Comparison of ENCODE assay signal across 11 cellular contexts in the genomic region with DNA sequence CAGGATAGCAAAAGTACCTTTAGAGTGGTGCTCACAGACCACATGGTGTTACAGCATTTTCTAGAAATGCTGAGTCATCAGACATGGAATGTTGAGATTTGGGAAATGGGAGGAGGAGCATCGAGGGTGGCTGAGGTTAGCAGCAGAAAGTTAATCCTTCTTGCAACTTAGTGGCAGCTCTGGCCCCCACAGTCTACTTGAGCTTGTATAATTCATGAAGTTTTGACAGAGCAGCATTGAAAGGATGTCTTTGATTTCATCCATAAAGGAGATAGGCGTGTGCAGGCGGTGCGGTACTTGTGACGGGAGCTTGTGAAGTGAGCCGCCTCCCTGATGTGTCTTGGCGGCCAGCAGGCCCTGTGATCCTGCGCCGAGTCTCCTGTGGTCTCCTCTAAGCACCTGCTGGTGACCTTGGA.
A peak's percentile ranks its signal among the peaks of the same experiment; 100 is the strongest.
DNase-seq lines count a peak whose midpoint lies in the region; ATAC-seq, FAIRE-seq and TF ChIP-seq lines count a peak whose summit lies in the region.
"Had no signal": no experiment of that assay in that cellular context is flagged by ENCODE, and none has a peak within 500 bp of the region (broad histone marks: within the 10 kb centered on the region; RNA-seq: fewer than 3 reads in every experiment).

No MANE protein-coding gene starts in this region.

- H3K36me3 ChIP-seq in K562 (ENCODE audit: control insufficient read depth, insufficient read depth, low read length) = no peaks in the 10 kb centered on the region

- TF ChIP-seq CTCF in K562 (IDR thresholded peaks at IDR 0.05 in 2 of 3, conservative IDR thresholded peaks at IDR 0.05 in 1 of 3; ENCODE audit: insufficient read depth in 2 of 3, low read depth in 1 of 3, low read length in 3 of 3) (no peak), type B pancreatic cell (conservative IDR thresholded peaks at IDR 0.05) (no peak)

- no peak overlapping the region for H2AFZ ChIP-seq in K562 (ENCODE audit: low read depth, low read length)

- TF ChIP-seq POLR2A in K562 (conservative IDR thresholded peaks at IDR 0.05) = no peak
- TF ChIP-seq POLR2A in GM12892 (IDR thresholded peaks at IDR 0.05; ENCODE audit: low read depth, low read length) = no peak

- H3K4me3 Mint-ChIP-seq in type B pancreatic cell = peak overlapping the region; percentile 40
- H3K4me3 Mint-ChIP-seq in activated CD8-positive, alpha-beta T cell treated with anti-CD3 and anti-CD28 coated beads, Interleukin-2, amount 10 ng/mL, durations not matched to agents 7 days and 5 days = no peak overlapping the region

- H3K4me2 ChIP-seq in K562 (ENCODE audit: insufficient read depth, low read length) = no peak overlapping the region

- CTCF ChIA-PET in K562 (lab: Yijun Ruan, JAX; ENCODE audit: low intra/inter-chr PET ratio) (no interaction called here), HEK293T (lab: Yijun Ruan, JAX) (no interaction called here)
- CTCF ChIA-PET in activated CD8-positive, alpha-beta T cell treated with anti-CD3 and anti-CD28 coated beads, Interleukin-2, amount 10 ng/mL, durations not matched to agents 7 days and 5 days (lab: Charles Lee) = no interaction called here

- in situ Hi-C loops in K562 (cut with MboI) = no loop called here

- peak overlapping the region; percentile 76 for H3K27ac Mint-ChIP-seq in type B pancreatic cell
- H3K27ac Mint-ChIP-seq in activated CD8-positive, alpha-beta T cell treated with anti-CD3 and anti-CD28 coated beads, Interleukin-2, amount 10 ng/mL, durations not matched to agents 7 days and 5 days = no peak overlapping the region

- H3K9me3 Mint-ChIP-seq in type B pancreatic cell = peaks cover 8% of the 10 kb centered on the region
- peaks cover 5% of the 10 kb centered on the region for H3K9me3 Mint-ChIP-seq in activated CD8-positive, alpha-beta T cell treated with anti-CD3 and anti-CD28 coated beads, Interleukin-2, amount 10 ng/mL, durations not matched to agents 7 days and 5 days (ENCODE audit: insufficient read depth)

- H4K20me1 ChIP-seq in K562 (replicated peaks; ENCODE audit: control insufficient read depth, insufficient read depth, low read length) = no peaks in the 10 kb centered on the region

- peaks cover 4% of the 10 kb centered on the region for H3K9me1 ChIP-seq in K562 (ENCODE audit: control insufficient read depth, insufficient read depth, low read length)

- FAIRE-seq in K562 (lab: Jason Lieb, UNC) (no peak), GM12892 (lab: Jason Lieb, UNC) (no peak)

- peaks cover 7% of the 10 kb centered on the region for H3K36me3 Mint-ChIP-seq in type B pancreatic cell
- peaks cover 20% of the 10 kb centered on the region for H3K36me3 Mint-ChIP-seq in activated CD8-positive, alpha-beta T cell treated with anti-CD3 and anti-CD28 coated beads, Interleukin-2, amount 10 ng/mL, durations not matched to agents 7 days and 5 days (ENCODE audit: low read depth)

- no peaks in the 10 kb centered on the region for H3K9me3 ChIP-seq in K562 (replicated peaks; ENCODE audit: control insufficient read depth, insufficient read depth, low read depth, low read length)

- H3K4me1 Mint-ChIP-seq in type B pancreatic cell (ENCODE audit: unreplicated experiment) = peaks cover 37% of the 10 kb centered on the region
- peaks cover 7% of the 10 kb centered on the region for H3K4me1 Mint-ChIP-seq in activated CD8-positive, alpha-beta T cell treated with anti-CD3 and anti-CD28 coated beads, Interleukin-2, amount 10 ng/mL, durations not matched to agents 7 days and 5 days (ENCODE audit: low read depth)

- no TSS peak for BruUV-seq in K562 (replicated peaks; lab: Mats Ljungman, UMichigan)

- H3K27me3 ChIP-seq in K562 (ENCODE audit: control insufficient read depth in 2 of 2, insufficient read depth in 2 of 2, low read length in 2 of 2) = no peaks in the 10 kb centered on the region

- no peak for ATAC-seq in K562
- ATAC-seq in activated CD8-positive, alpha-beta T cell treated with anti-CD3 and anti-CD28 coated beads, Interleukin-2, amount 10 ng/mL, durations not matched to agents 7 days and 5 days = no peak
- ATAC-seq: Panc1 had no signal

- H3K27ac ChIP-seq in K562 (ENCODE audit: extremely low read depth, low read depth, low read length) = no peak overlapping the region

- H3K4me3 ChIP-seq in K562 = no peak overlapping the region

- TF ChIP-seq RAD21 in K562 (CRISPR knock-in tag; conservative IDR thresholded peaks at IDR 0.05 in 1 of 2, IDR thresholded peaks at IDR 0.05 in 1 of 2) = no peak

- intact Hi-C loops in K562 (cut with micrococcal nuclease) = no loop called here

- peak; percentile 33 for DNase-seq in HCEC 1CT
- DNase-seq in K562 (ENCODE audit: extremely low read depth in 1 of 4, low spot score in 3 of 4) = peak in 1 of 4 experiments; percentile 16
- DNase-seq in kidney tubule cell (ENCODE audit: low spot score) = peak; percentile 39
- DNase-seq in type B pancreatic cell (ENCODE audit: extremely low spot score, unreplicated experiment) = no peak
- no peak for DNase-seq in HEK293T (ENCODE audit: extremely low spot score)
- no peak for DNase-seq in activated CD8-positive, alpha-beta T cell treated with anti-CD3 and anti-CD28 coated beads, Interleukin-2, amount 10 ng/mL, durations not matched to agents 7 days and 5 days
- no peak for DNase-seq in GM12892 (ENCODE audit: insufficient read length)
- DNase-seq: activated CD4-positive, alpha-beta T cell treated with anti-CD3 and anti-CD28 coated beads, Interleukin-2, amount 50 U/mL, for 1 hour; activated effector memory CD4-positive, alpha-beta T cell treated with Interleukin-2 at 50 U/mL for 16 hours; DMS153 had no signal

- no peaks in the 10 kb centered on the region; the same call in 2 of the 3 replicates for H3K79me2 ChIP-seq in K562 (ENCODE audit: control insufficient read depth, insufficient read depth, low read length)

- no peaks in the 10 kb centered on the region for H3K27me3 Mint-ChIP-seq in type B pancreatic cell
- no peaks in the 10 kb centered on the region for H3K27me3 Mint-ChIP-seq in activated CD8-positive, alpha-beta T cell treated with anti-CD3 and anti-CD28 coated beads, Interleukin-2, amount 10 ng/mL, durations not matched to agents 7 days and 5 days (ENCODE audit: low read depth)

- peaks cover 32 to 35% of the 10 kb centered on the region in 2 experiments; a peak in 4 of 5 replicates for H3K4me1 ChIP-seq in K562 (replicated peaks in 1 of 2; ENCODE audit: control insufficient read depth in 2 of 2, insufficient read depth in 2 of 2, low read length in 2 of 2)

- 70% methylated on average over 6 of the region's 9 CpGs for WGBS in K562 (ENCODE audit: insufficient coverage, low coverage, missing lambda C conversion rate)

- no peak for TF ChIP-seq EP300 in K562 (IDR thresholded peaks at IDR 0.05; ENCODE audit: low read length)

- POLR2A ChIA-PET in K562 (lab: Yijun Ruan, JAX) = no interaction called here
- POLR2A ChIA-PET in HEK293T (lab: Yijun Ruan, JAX) = no interaction called here
- POLR2A ChIA-PET in activated CD8-positive, alpha-beta T cell treated with anti-CD3 and anti-CD28 coated beads, Interleukin-2, amount 10 ng/mL, durations not matched to agents 7 days and 5 days (lab: Charles Lee) = no interaction called here

- H3K9ac ChIP-seq in K562 (ENCODE audit: insufficient read depth in 1 of 2, low read depth in 2 of 2, low read length in 2 of 2) = no peak overlapping the region

TF ChIP-seq in K562, 482 proteins besides CTCF, POLR2A, EP300 and RAD21 (continues in another document):
- TF ChIP-seq CBX1 (IDR thresholded peaks at IDR 0.05; ENCODE audit: low read depth) = no peak
- TF ChIP-seq, protein P1, sequence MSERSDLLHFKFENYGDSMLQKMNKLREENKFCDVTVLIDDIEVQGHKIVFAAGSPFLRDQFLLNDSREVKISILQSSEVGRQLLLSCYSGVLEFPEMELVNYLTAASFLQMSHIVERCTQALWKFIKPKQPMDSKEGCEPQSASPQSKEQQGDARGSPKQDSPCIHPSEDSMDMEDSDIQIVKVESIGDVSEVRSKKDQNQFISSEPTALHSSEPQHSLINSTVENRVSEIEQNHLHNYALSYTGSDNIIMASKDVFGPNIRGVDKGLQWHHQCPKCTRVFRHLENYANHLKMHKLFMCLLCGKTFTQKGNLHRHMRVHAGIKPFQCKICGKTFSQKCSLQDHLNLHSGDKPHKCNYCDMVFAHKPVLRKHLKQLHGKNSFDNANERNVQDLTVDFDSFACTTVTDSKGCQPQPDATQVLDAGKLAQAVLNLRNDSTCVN (CRISPR knock-in tag; IDR thresholded peaks at IDR 0.05) = no peak

TF ChIP-seq in HEK293T, 16 proteins besides CTCF, POLR2A, EP300 and RAD21:
- TF ChIP-seq FOXM1 (IDR thresholded peaks at IDR 0.05; ENCODE audit: borderline replicate concordance) = no peak
- TF ChIP-seq ZNF384 (IDR thresholded peaks at IDR 0.05) = no peak
- no peak for TF ChIP-seq CTBP1 (IDR thresholded peaks at IDR 0.05; ENCODE audit: borderline replicate concordance)
- no peak for TF ChIP-seq SUZ12 (IDR thresholded peaks at IDR 0.05)
- no peak for TF ChIP-seq NFRKB (IDR thresholded peaks at IDR 0.05)
- TF ChIP-seq, protein P2, sequence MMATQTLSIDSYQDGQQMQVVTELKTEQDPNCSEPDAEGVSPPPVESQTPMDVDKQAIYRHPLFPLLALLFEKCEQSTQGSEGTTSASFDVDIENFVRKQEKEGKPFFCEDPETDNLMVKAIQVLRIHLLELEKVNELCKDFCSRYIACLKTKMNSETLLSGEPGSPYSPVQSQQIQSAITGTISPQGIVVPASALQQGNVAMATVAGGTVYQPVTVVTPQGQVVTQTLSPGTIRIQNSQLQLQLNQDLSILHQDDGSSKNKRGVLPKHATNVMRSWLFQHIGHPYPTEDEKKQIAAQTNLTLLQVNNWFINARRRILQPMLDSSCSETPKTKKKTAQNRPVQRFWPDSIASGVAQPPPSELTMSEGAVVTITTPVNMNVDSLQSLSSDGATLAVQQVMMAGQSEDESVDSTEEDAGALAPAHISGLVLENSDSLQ (IDR thresholded peaks at IDR 0.05) = no peak

Comparison
In these comparisons a context has a peak if more than half of its experiments do, and no peak if none do; other contexts are left out.
1. DNase-seq: peak in HCEC 1CT (single experiment) and kidney tubule cell (single experiment); none in type B pancreatic cell (single experiment), HEK293T (single experiment), activated CD8-positive, alpha-beta T cell treated with anti-CD3 and anti-CD28 coated beads, Interleukin-2, amount 10 ng/mL, durations not matched to agents 7 days and 5 days (single experiment) and GM12892 (single experiment).